Comparison of ENCODE assay signal across 9 cellular contexts in the genomic region with DNA sequence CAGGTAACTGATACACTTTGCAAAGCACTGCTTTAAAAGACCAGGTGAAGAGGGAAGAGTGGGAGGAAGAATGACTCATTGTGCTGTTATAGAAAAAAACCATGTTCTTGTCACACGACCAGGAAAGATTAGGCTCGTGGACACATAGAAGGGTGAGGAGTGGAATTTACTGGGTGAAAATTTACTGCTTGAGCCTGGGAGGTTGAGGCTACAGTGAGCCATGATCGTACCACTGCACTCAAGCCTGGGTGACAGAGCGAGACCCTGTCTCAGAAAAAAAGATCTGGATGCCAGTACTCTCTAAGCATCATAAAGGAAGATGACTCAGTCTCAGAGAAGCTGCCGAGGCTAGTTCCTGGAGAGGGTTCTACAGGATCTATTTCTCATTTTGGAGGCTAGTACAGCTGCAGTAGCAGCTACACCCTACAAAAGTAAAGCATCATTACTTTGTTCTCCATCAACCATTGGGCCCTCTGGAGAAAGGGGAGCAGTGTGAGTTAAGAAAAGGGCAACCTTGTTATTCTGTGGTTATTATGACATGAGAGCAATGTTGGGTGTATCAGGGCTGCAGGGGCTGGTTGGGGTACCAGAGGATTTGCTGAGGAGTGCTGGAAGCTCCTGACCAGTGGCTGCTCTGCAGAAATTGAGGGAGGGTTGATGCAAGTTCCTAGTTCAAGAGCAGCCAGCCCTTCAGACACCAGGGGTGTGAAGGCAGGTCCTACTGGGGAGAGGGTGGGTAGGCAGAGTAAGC.
DNase-seq lines count a peak whose midpoint lies in the region; ATAC-seq and TF ChIP-seq lines count a peak whose summit lies in the region.
"Had no signal": no experiment of that assay in that cellular context is flagged by ENCODE, and none has a peak within 500 bp of the region (broad histone marks: within the 10 kb centered on the region; RNA-seq: fewer than 3 reads in every experiment).

No MANE protein-coding gene starts in this region.

- H4K91ac ChIP-seq in mesenchymal stem cell (ENCODE audit: low read length), result no peak overlapping the region

- no peaks in the 10 kb centered on the region for H3K79me2 ChIP-seq in mesendoderm (ENCODE audit: control insufficient read depth, insufficient read depth, low read length)

- H2AK5ac ChIP-seq in mesenchymal stem cell (ENCODE audit: low read length, severe bottlenecking), result no peak overlapping the region
- H2AK5ac ChIP-seq in mesendoderm (ENCODE audit: low read length), result no peak overlapping the region

- peaks cover 0 to 3% of the 10 kb centered on the region in 2 donors for H3K36me3 Mint-ChIP-seq in CD4-positive, alpha-beta memory T cell
- no peaks in the 10 kb centered on the region for H3K36me3 Mint-ChIP-seq in activated naive CD8-positive, alpha-beta T cell treated with anti-CD3 and anti-CD28 coated beads, Interleukin-2, amount 10 ng/mL, durations not matched to agents 7 days and 5 days

- H3K23ac ChIP-seq in mesenchymal stem cell (ENCODE audit: low read length in 2 of 2) (no peak overlapping the region), mesendoderm (ENCODE audit: low read length) (no peak overlapping the region)

- TF ChIP-seq CTCF in GM10248 (IDR thresholded peaks at IDR 0.05; ENCODE audit: control extremely low read depth, extremely low read depth, low read depth, missing control alignments), result no peak
- no peak for TF ChIP-seq CTCF in lower leg skin (IDR thresholded peaks at IDR 0.05)

- H2BK12ac ChIP-seq in mesenchymal stem cell (ENCODE audit: low read length in 2 of 2), result no peak overlapping the region

- POLR2A ChIA-PET in CD4-positive, alpha-beta memory T cell (lab: Charles Lee; ENCODE audit: partially characterized antibody), result interaction anchor here (0.9 to 4.4 kb wide), 7 partner anchors 11 to 33 kb away, joined by 3 to 50 read pairs (median 9); no protein-coding TSS in a partner anchor
- POLR2A ChIA-PET in activated naive CD8-positive, alpha-beta T cell treated with anti-CD3 and anti-CD28 coated beads, Interleukin-2, amount 10 ng/mL, durations not matched to agents 7 days and 5 days (lab: Charles Lee), result no interaction called here
- POLR2A ChIA-PET in GM10248 (lab: Yijun Ruan, JAX), result no interaction called here

- peak overlapping the region; percentile 19 for H3K27ac ChIP-seq in CD4-positive, alpha-beta memory T cell (ENCODE audit: low read depth, low read length)
- H3K27ac ChIP-seq in mesenchymal stem cell (ENCODE audit: low read length, poor library complexity, severe bottlenecking), result no peak overlapping the region
- no peak overlapping the region for H3K27ac ChIP-seq in mesendoderm (ENCODE audit: low read depth, low read length)

- no peak for TF ChIP-seq POLR2A in lower leg skin (IDR thresholded peaks at IDR 0.05)

- no peak overlapping the region for H3K4ac ChIP-seq in mesenchymal stem cell (ENCODE audit: low read depth in 1 of 2, low read length in 2 of 2)
- no peak overlapping the region for H3K4ac ChIP-seq in mesendoderm (ENCODE audit: low read depth, low read length)

- H2BK120ac ChIP-seq in mesenchymal stem cell (ENCODE audit: low read depth, low read length) (no peak overlapping the region), mesendoderm (ENCODE audit: low read depth, low read length) (no peak overlapping the region)

- H4K8ac ChIP-seq in mesenchymal stem cell (ENCODE audit: low read length) (no peak overlapping the region), mesendoderm (ENCODE audit: low read depth, low read length) (no peak overlapping the region)

- H3K27ac Mint-ChIP-seq in CD4-positive, alpha-beta memory T cell, result peak overlapping the region; percentile 75 to 94 (median 86)
- peak overlapping the region; percentile 67 for H3K27ac Mint-ChIP-seq in activated naive CD8-positive, alpha-beta T cell treated with anti-CD3 and anti-CD28 coated beads, Interleukin-2, amount 10 ng/mL, durations not matched to agents 7 days and 5 days

- H2AFZ ChIP-seq in mesenchymal stem cell (ENCODE audit: low read depth, low read length), result no peak overlapping the region

- 5% methylated on average over 5 of the region's 5 CpGs for WGBS in mesenchymal stem cell
- no CpG with 5 or more reads among the region's 5 CpGs for WGBS in mesendoderm (ENCODE audit: extremely low coverage, insufficient coverage, low lambda C conversion rate)
- 14 to 32% methylated on average over 5 of the region's 5 CpGs for WGBS in lower leg skin, 2 donors

- H3K56ac ChIP-seq in mesendoderm (ENCODE audit: low read length), result no peak overlapping the region

- H3K27me3 ChIP-seq in CD4-positive, alpha-beta memory T cell (ENCODE audit: insufficient read depth, low read length), result no peaks in the 10 kb centered on the region
- H3K27me3 ChIP-seq in mesenchymal stem cell (ENCODE audit: control insufficient read depth in 1 of 2, insufficient read depth in 1 of 2, low read length in 2 of 2) (peaks cover 0 to under 1% of the 10 kb centered on the region in 2 experiments), mesendoderm (ENCODE audit: insufficient read depth, low read length, poor library complexity) (no peaks in the 10 kb centered on the region)

- H3K9me3 Mint-ChIP-seq in CD4-positive, alpha-beta memory T cell, result no peaks in the 10 kb centered on the region
- H3K9me3 Mint-ChIP-seq in activated naive CD8-positive, alpha-beta T cell treated with anti-CD3 and anti-CD28 coated beads, Interleukin-2, amount 10 ng/mL, durations not matched to agents 7 days and 5 days, result no peaks in the 10 kb centered on the region

- H3K79me1 ChIP-seq in mesenchymal stem cell (replicated peaks; ENCODE audit: low read length, poor library complexity, severe bottlenecking) (peaks cover 17% of the 10 kb centered on the region), mesendoderm (ENCODE audit: low read length) (no peaks in the 10 kb centered on the region)

- H3K9ac ChIP-seq in mesenchymal stem cell (ENCODE audit: low read length), result no peak overlapping the region
- H3K9ac ChIP-seq in mesendoderm (ENCODE audit: low read length), result no peak overlapping the region

- H3K14ac ChIP-seq in mesenchymal stem cell (ENCODE audit: low read length in 2 of 2), result no peak overlapping the region

- H2BK5ac ChIP-seq in mesenchymal stem cell (ENCODE audit: low read depth, low read length, poor library complexity, severe bottlenecking) (no peak overlapping the region), mesendoderm (ENCODE audit: low read length) (no peak overlapping the region)

- no peaks in the 10 kb centered on the region for H3K9me3 ChIP-seq in CD4-positive, alpha-beta memory T cell (ENCODE audit: control insufficient read depth in 1 of 2, low read length in 2 of 2)
- no peaks in the 10 kb centered on the region for H3K9me3 ChIP-seq in mesenchymal stem cell (ENCODE audit: control insufficient read depth, low read length)

- CTCF ChIA-PET in CD4-positive, alpha-beta memory T cell (lab: Charles Lee; ENCODE audit: partially characterized antibody), result interaction anchor here (0.7 to 8.2 kb wide), 6 partner anchors 11 to 155 kb away, joined by 3 to 77 read pairs (median 16); no protein-coding TSS in a partner anchor
- CTCF ChIA-PET in GM10248 (lab: Yijun Ruan, JAX), result interaction anchor here (1.6 to 2.1 kb wide), 2 partner anchors 9 to 10 kb away, joined by 3 to 5 read pairs; no protein-coding TSS in a partner anchor

- peaks cover 24 to 40% (median 31%) of the 10 kb centered on the region in 4 donors for H3K4me1 Mint-ChIP-seq in CD4-positive, alpha-beta memory T cell
- H3K4me1 Mint-ChIP-seq in activated naive CD8-positive, alpha-beta T cell treated with anti-CD3 and anti-CD28 coated beads, Interleukin-2, amount 10 ng/mL, durations not matched to agents 7 days and 5 days, result peaks cover 8% of the 10 kb centered on the region

- ATAC-seq in activated naive CD8-positive, alpha-beta T cell treated with anti-CD3 and anti-CD28 coated beads, Interleukin-2, amount 10 ng/mL, durations not matched to agents 7 days and 5 days (ENCODE audit: low read depth), result peak; percentile 75

- H3K4me3 ChIP-seq in CD4-positive, alpha-beta memory T cell (ENCODE audit: low read length in 2 of 2), result no peak overlapping the region
- H3K4me3 ChIP-seq in mesenchymal stem cell (ENCODE audit: insufficient read depth in 1 of 2, low read depth in 1 of 2, low read length in 2 of 2), result no peak overlapping the region
- no peak overlapping the region for H3K4me3 ChIP-seq in mesendoderm (ENCODE audit: low read length)
- H3K4me3 ChIP-seq in lower leg skin (ENCODE audit: low read depth, poor library complexity, severe bottlenecking), result no peak overlapping the region

- H3K4me2 ChIP-seq in mesenchymal stem cell (ENCODE audit: low read length, poor library complexity, severe bottlenecking) (no peak overlapping the region), mesendoderm (ENCODE audit: low read length) (no peak overlapping the region)

- H4K5ac ChIP-seq in mesendoderm (ENCODE audit: low read length), result no peak overlapping the region

- H3K4me3 Mint-ChIP-seq in CD4-positive, alpha-beta memory T cell, result peak overlapping the region; percentile 15 to 81 (median 51)
- H3K4me3 Mint-ChIP-seq in activated naive CD8-positive, alpha-beta T cell treated with anti-CD3 and anti-CD28 coated beads, Interleukin-2, amount 10 ng/mL, durations not matched to agents 7 days and 5 days, result peak overlapping the region; percentile 46

- no peaks in the 10 kb centered on the region for H3K27me3 Mint-ChIP-seq in CD4-positive, alpha-beta memory T cell
- H3K27me3 Mint-ChIP-seq in activated naive CD8-positive, alpha-beta T cell treated with anti-CD3 and anti-CD28 coated beads, Interleukin-2, amount 10 ng/mL, durations not matched to agents 7 days and 5 days, result no peaks in the 10 kb centered on the region

- H2BK15ac ChIP-seq in mesenchymal stem cell (ENCODE audit: low read depth, poor library complexity, severe bottlenecking), result no peak overlapping the region
- no peak overlapping the region for H2BK15ac ChIP-seq in mesendoderm (replicated peaks; ENCODE audit: low read depth)

- peak overlapping the region in 1 of 2 experiments; percentile 7 for H3K18ac ChIP-seq in mesenchymal stem cell (ENCODE audit: low read depth in 1 of 2, low read length in 2 of 2)
- H3K18ac ChIP-seq in mesendoderm (ENCODE audit: low read length), result no peak overlapping the region

- H3K4me1 ChIP-seq in CD4-positive, alpha-beta memory T cell (ENCODE audit: insufficient read depth, low read length), result peaks cover 23% of the 10 kb centered on the region
- H3K4me1 ChIP-seq in mesenchymal stem cell (ENCODE audit: control insufficient read depth, insufficient read depth, low read depth, low read length) (peaks cover 9% of the 10 kb centered on the region), mesendoderm (ENCODE audit: control insufficient read depth, low read depth, low read length) (no peaks in the 10 kb centered on the region)

- peak in 1 of 5 donors; percentile 47 for DNase-seq in CD4-positive, alpha-beta memory T cell
- peak; percentile 47 for DNase-seq in NCI-H226
- DNase-seq in activated naive CD8-positive, alpha-beta T cell treated with anti-CD3 and anti-CD28 coated beads, Interleukin-2, amount 10 ng/mL, durations not matched to agents 7 days and 5 days, result no peak
- peak; percentile 27 for DNase-seq in mesenchymal stem cell
- DNase-seq in GM10248 (ENCODE audit: extremely low spot score), result no peak
- DNase-seq in mesendoderm, result no peak
- DNase-seq in globus pallidus (ENCODE audit: low spot score), result no peak
- DNase-seq in lower leg skin (ENCODE audit: low spot score in 2 of 2), result no peak
- DNase-seq: KBM-7 had no signal

- intact Hi-C loops in CD4-positive, alpha-beta memory T cell (cut with micrococcal nuclease), result loop anchor here (1.0 to 2.0 kb wide), 2 partner anchors 11 to 17 kb away; no protein-coding TSS in a partner anchor
- intact Hi-C loops in lower leg skin (cut with DNase I; ENCODE audit: low total_unique reads), result no loop called here

- no peaks in the 10 kb centered on the region for H3K36me3 ChIP-seq in CD4-positive, alpha-beta memory T cell (ENCODE audit: insufficient read depth, low read length)
- H3K36me3 ChIP-seq in mesenchymal stem cell (ENCODE audit: control insufficient read depth in 1 of 2, insufficient read depth in 2 of 2, low read depth in 1 of 2, low read length in 2 of 2) (no peaks in the 10 kb centered on the region), mesendoderm (ENCODE audit: control insufficient read depth, insufficient read depth, low read length) (no peaks in the 10 kb centered on the region)

Comparison
In these comparisons a context has a peak if more than half of its experiments do, and no peak if none do; other contexts are left out.
1. DNase-seq: peak in NCI-H226 (single experiment) and mesenchymal stem cell (single experiment); none in activated naive CD8-positive, alpha-beta T cell treated with anti-CD3 and anti-CD28 coated beads, Interleukin-2, amount 10 ng/mL, durations not matched to agents 7 days and 5 days (single experiment), GM10248 (single experiment), mesendoderm (single experiment), globus pallidus (single experiment) and lower leg skin (0 of 2).